Comparison of ENCODE assay signal across 16 cellular contexts in genomic region chr22:26492220-26492619, GRCh38. TPM values are rescaled to one million over a fixed set of nuclear protein-coding genes. Genes with fewer than 3 reads are reported as not detected.
DNase-seq lines count a peak whose midpoint lies in the region; ATAC-seq, FAIRE-seq and TF ChIP-seq lines count a peak whose summit lies in the region.
"Had no signal": no experiment of that assay in that cellular context is flagged by ENCODE, and none has a peak within 500 bp of the region (broad histone marks: within the 10 kb centered on the region; RNA-seq: fewer than 3 reads in every experiment).

No MANE protein-coding gene starts in this region.

- H3K4me3 ChIP-seq in breast epithelium (no peak overlapping the region), GM12878 (no peak overlapping the region)
- H3K4me3 ChIP-seq: BLaER1 treated with 17β-estradiol and CSF1 and Interleukin-3, amounts not matched to agents 10 nM and 100 nM had no signal

- intact Hi-C loops in MCF 10A (cut with micrococcal nuclease), result no loop called here
- intact Hi-C loops in breast epithelium (cut with DNase I; ENCODE audit: low total_unique reads), result no loop called here
- intact Hi-C loops in GM12878 (cut with micrococcal nuclease; ENCODE audit: unreplicated experiment), result no loop called here

- no peak overlapping the region for H3K4me2 ChIP-seq in GM12878 (ENCODE audit: control insufficient read depth, insufficient read depth)

- TF ChIP-seq CTCF in MCF 10A (IDR thresholded peaks at IDR 0.05; ENCODE audit: unreplicated experiment) (no peak), breast epithelium (IDR thresholded peaks at IDR 0.05) (no peak), GM12878 (IDR thresholded peaks at IDR 0.05 in 2 of 3, conservative IDR thresholded peaks at IDR 0.05 in 1 of 3; ENCODE audit: control insufficient read depth in 2 of 3, extremely low read depth in 1 of 3, insufficient read depth in 1 of 3, low read depth in 3 of 3, low read length in 3 of 3) (no peak)

- POLR2A ChIA-PET in MCF 10A (lab: Yijun Ruan, JAX) (interaction anchor here (1.2 to 4.8 kb wide), 3 partner anchors 9 to 93 kb away, joined by 4 to 61 read pairs (median 9); partner anchors contain the start of genes HPS4, SRRD and TFIP11), GM12878 (lab: Charles Lee) (no interaction called here)

- no peak for FAIRE-seq in GM12878 (lab: Jason Lieb, UNC)
- FAIRE-seq: GM12891, H1 had no signal

- no peak for TF ChIP-seq RAD21 in GM12878 (IDR thresholded peaks at IDR 0.05; ENCODE audit: insufficient read depth, low read depth, low read length)

- H3K4me1 ChIP-seq in breast epithelium (no peaks in the 10 kb centered on the region), GM12878 (ENCODE audit: control insufficient read depth, insufficient read depth, low read length) (no peaks in the 10 kb centered on the region)

- RAD21 ChIA-PET in GM12878 (lab: Charles Lee; ENCODE audit: unreplicated experiment), result no interaction called here

- H4K20me1 ChIP-seq in GM12878 (ENCODE audit: control insufficient read depth, insufficient read depth), result no peaks in the 10 kb centered on the region

- DNase-seq in MCF 10A (ENCODE audit: unreplicated experiment) (no peak), breast epithelium (ENCODE audit: low spot score in 2 of 2) (no peak), GM12878 (ENCODE audit: low read depth, low spot score) (no peak), inferior parietal cortex (ENCODE audit: extremely low spot score) (no peak), NCI-H187 treated with DMSO at 0.1 percent for 48 hours (lab: John Stamatoyannopoulos, UW) (no peak)
- DNase-seq: Calu3; CD8-positive, alpha-beta T cell; EL; NCI-H1105; NCI-H510A; NCI-H774 had no signal

- peaks cover 92% of the 10 kb centered on the region for H3K36me3 Mint-ChIP-seq in MCF 10A (ENCODE audit: insufficient read depth, unreplicated experiment)

- CTCF ChIA-PET in MCF 10A (lab: Yijun Ruan, JAX) (interaction anchor here (0.5 to 1.6 kb wide), 4 partner anchors 8 to 14 kb away, joined by 3 to 13 read pairs (median 4); partner anchors contain the start of genes HPS4 and SRRD), GM12878 (lab: Yijun Ruan, JAX) (interaction anchor here (1.4 to 1.7 kb wide), 2 partner anchors 11 to 173 kb away, joined by 4 to 5 read pairs; no protein-coding TSS in a partner anchor)

- no peak overlapping the region for H3K4me3 Mint-ChIP-seq in MCF 10A (ENCODE audit: unreplicated experiment)
- H3K4me3 Mint-ChIP-seq: CD8-positive, alpha-beta T cell had no signal

- no peak overlapping the region for H3K9ac ChIP-seq in GM12878 (ENCODE audit: control insufficient read depth, insufficient read depth, low read length)

- peaks cover 9% of the 10 kb centered on the region for H3K4me1 Mint-ChIP-seq in MCF 10A (ENCODE audit: insufficient read depth, unreplicated experiment)

- peaks cover 25% of the 10 kb centered on the region for H3K36me3 ChIP-seq in breast epithelium
- peaks cover 33 to 46% of the 10 kb centered on the region in 2 experiments for H3K36me3 ChIP-seq in GM12878 (ENCODE audit: control insufficient read depth in 2 of 2, insufficient read depth in 2 of 2, low read length in 1 of 2)

- H3K27ac ChIP-seq in breast epithelium (no peak overlapping the region), GM12878 (ENCODE audit: control insufficient read depth, insufficient read depth) (no peak overlapping the region)

- 91% methylated on average over 9 of the region's 9 CpGs for WGBS in GM12878 (ENCODE audit: insufficient coverage, insufficient replicate concordance, low lambda C conversion rate, missing lambda C conversion rate)

- BruUV-seq in MCF 10A (replicated peaks; lab: Mats Ljungman, UMichigan) (no TSS peak), GM12878 (replicated peaks; lab: Mats Ljungman, UMichigan) (TSS peak; percentile 16)

- in situ Hi-C loops in GM12878 (cut with MboI), result no loop called here

- H3K27me3 Mint-ChIP-seq in MCF 10A (ENCODE audit: insufficient read depth, unreplicated experiment), result no peaks in the 10 kb centered on the region

- H3K9me3 Mint-ChIP-seq in MCF 10A (ENCODE audit: unreplicated experiment), result no peaks in the 10 kb centered on the region
- H3K9me3 Mint-ChIP-seq: CD8-positive, alpha-beta T cell had no signal

- H3K79me2 ChIP-seq in GM12878 (ENCODE audit: control insufficient read depth, insufficient read depth, low read length), result no peaks in the 10 kb centered on the region

- TF ChIP-seq POLR2A in breast epithelium (IDR thresholded peaks at IDR 0.05) (no peak), GM12878 (IDR thresholded peaks at IDR 0.05; ENCODE audit: low read depth, low read length) (peak; percentile 49; the same call in 1 of the 2 replicates)

- H3K27ac Mint-ChIP-seq in MCF 10A (ENCODE audit: low read depth, unreplicated experiment), result peak overlapping the region; percentile 67
- H3K27ac Mint-ChIP-seq: CD8-positive, alpha-beta T cell had no signal

- ATAC-seq in GM12878 (no peak), esophagus mucosa (peak; percentile 66), GM18502 (IDR thresholded peaks at IDR 0.05; ENCODE audit: poor library complexity, unreplicated experiment) (no peak)
- ATAC-seq: CD8-positive, alpha-beta T cell had no signal

- H3K27me3 ChIP-seq in breast epithelium, result no peaks in the 10 kb centered on the region
- no peaks in the 10 kb centered on the region for H3K27me3 ChIP-seq in GM12878 (replicated peaks in 1 of 2; ENCODE audit: control insufficient read depth in 2 of 2, insufficient read depth in 2 of 2, low read length in 1 of 2)
- H3K27me3 ChIP-seq: BLaER1 treated with 17β-estradiol and CSF1 and Interleukin-3, amounts not matched to agents 10 nM and 100 nM had no signal

- no peak for TF ChIP-seq EP300 in GM12878 (IDR thresholded peaks at IDR 0.05; ENCODE audit: borderline replicate concordance in 1 of 2, control insufficient read depth in 1 of 2, low read depth in 2 of 2, low read length in 2 of 2)

- SMC1A ChIA-PET in GM12878 (lab: Charles Lee; ENCODE audit: uncharacterized antibody, unreplicated experiment), result interaction anchor here (1.6 kb wide), 1 partner anchor 10 kb away, joined by 9 read pairs; no protein-coding TSS in a partner anchor

- no peak overlapping the region for H2AFZ ChIP-seq in GM12878 (ENCODE audit: control insufficient read depth, low read depth, low read length)

- H3K9me3 ChIP-seq in breast epithelium (no peaks in the 10 kb centered on the region), GM12878 (replicated peaks; ENCODE audit: control insufficient read depth, insufficient read depth, low read length) (no peaks in the 10 kb centered on the region)
- H3K9me3 ChIP-seq: BLaER1 treated with 17β-estradiol and CSF1 and Interleukin-3, amounts not matched to agents 10 nM and 100 nM had no signal

RNA-seq across cellular contexts. Expression of gene SRRD, which starts 8.5 kb away (rescaled TPM):
- 22.4 and 27.9 TPM in 2 replicates for total RNA-seq in MCF 10A (2022)
- 10 to 100 TPM in 2 of 3 donors, 1 to 10 TPM in 1; 8.8 to 17.4 (median 15.0) TPM for total RNA-seq in breast epithelium
- 14.9 and 17.6 TPM in 2 replicates for total RNA-seq in GM12878 (2013; cell fraction: nucleolus; rRNA removed)
- 17.2 and 17.7 TPM in 2 replicates for total RNA-seq in GM12878 (2014; rRNA removed)
- total RNA-seq in GM12878 (2014; rRNA removed; fragmentation: Illumina TruSeq; extraction: Trizol), result 21.2 and 26.4 TPM in 2 replicates
- 27.5 and 32.9 TPM in 2 replicates for total RNA-seq in GM12878 (2021)
- polyA plus RNA-seq in GM12878 (2011; ENCODE audit: low read depth), result 9.4 TPM
- polyA plus RNA-seq in GM12878 (2011; rRNA removed), result 50.5 and 55.9 TPM in 2 replicates
- polyA plus RNA-seq in GM12878 (2011; cell fraction: cytosol; rRNA removed), result 20.4 and 32.3 TPM in 2 replicates
- 16.9 and 17.7 TPM in 2 replicates for polyA plus RNA-seq in GM12878 (2011; cell fraction: nucleus; rRNA removed)
- 9.4 and 18.9 TPM in 2 replicates for polyA plus RNA-seq in GM12878 (2012)
- 31.5 and 41.6 TPM in 2 replicates for polyA plus RNA-seq in GM12878 (2014; fragmentation: Illumina TruSeq; extraction: Trizol)
- polyA plus RNA-seq in GM12878 (2014; fragmentation: Nextera tagmentation; extraction: Ambion mirVana), result 10 to 100 TPM in 1 of 2 experiments, 1 to 10 TPM in 1; 4.1 to 15.4 TPM
- polyA plus RNA-seq in GM12878 (2014; rRNA removed), result 22.3 and 27.4 TPM in 2 replicates
- 10 to 100 TPM; 42.9 to 50.6 TPM for polyA plus RNA-seq in GM12878 (2016; fragmentation: Nextera tagmentation; extraction: Ambion mirVana)
- 30.7 and 36.9 TPM in 2 replicates for polyA minus RNA-seq in GM12878 (2011; rRNA and poly(A)+ RNA removed)
- polyA minus RNA-seq in GM12878 (2011; cell fraction: cytosol; rRNA and poly(A)+ RNA removed), result 7.6 and 9.1 TPM in 2 replicates
- polyA minus RNA-seq in GM12878 (2011; cell fraction: nucleus; rRNA and poly(A)+ RNA removed), result 4.8 and 7.7 TPM in 2 replicates
- 21.0 TPM for total RNA-seq in esophagus mucosa

RNA-seq across cellular contexts. Expression of gene HPS4, which starts 8.6 kb away (rescaled TPM):
- total RNA-seq in MCF 10A (2022), result 35.6 and 38.3 TPM in 2 replicates
- 10 to 100 TPM; 29.0 to 43.6 (median 35.4) TPM for total RNA-seq in breast epithelium
- 182 and 200 TPM in 2 replicates for total RNA-seq in GM12878 (2013; cell fraction: nucleolus; rRNA removed)
- total RNA-seq in GM12878 (2014; rRNA removed), result 36.7 and 38.5 TPM in 2 replicates
- total RNA-seq in GM12878 (2014; rRNA removed; fragmentation: Illumina TruSeq; extraction: Trizol), result 24.2 and 25.7 TPM in 2 replicates
- total RNA-seq in GM12878 (2021), result 34.2 and 35.2 TPM in 2 replicates
- polyA plus RNA-seq in GM12878 (2011; ENCODE audit: low read depth), result 19.5 TPM
- 36.5 and 52.5 TPM in 2 replicates for polyA plus RNA-seq in GM12878 (2011; rRNA removed)
- polyA plus RNA-seq in GM12878 (2011; cell fraction: cytosol; rRNA removed), result 35.8 and 37.7 TPM in 2 replicates
- polyA plus RNA-seq in GM12878 (2011; cell fraction: nucleus; rRNA removed), result 119 and 130 TPM in 2 replicates
- polyA plus RNA-seq in GM12878 (2012), result 26.4 and 30.0 TPM in 2 replicates
- polyA plus RNA-seq in GM12878 (2014; fragmentation: Illumina TruSeq; extraction: Trizol), result 27.3 and 31.1 TPM in 2 replicates
- polyA plus RNA-seq in GM12878 (2014; fragmentation: Nextera tagmentation; extraction: Ambion mirVana), result 10 to 100 TPM; 11.7 to 12.3 TPM
- 32.4 and 34.4 TPM in 2 replicates for polyA plus RNA-seq in GM12878 (2014; rRNA removed)
- polyA plus RNA-seq in GM12878 (2016; fragmentation: Nextera tagmentation; extraction: Ambion mirVana), result 10 to 100 TPM; 28.7 to 30.5 TPM
- 40.2 and 41.4 TPM in 2 replicates for polyA minus RNA-seq in GM12878 (2011; rRNA and poly(A)+ RNA removed)
- polyA minus RNA-seq in GM12878 (2011; cell fraction: cytosol; rRNA and poly(A)+ RNA removed), result 14.2 and 15.0 TPM in 2 replicates
- polyA minus RNA-seq in GM12878 (2011; cell fraction: nucleus; rRNA and poly(A)+ RNA removed), result 43.3 and 49.2 TPM in 2 replicates
- total RNA-seq in esophagus mucosa, result 26.2 TPM

RNA-seq across cellular contexts. Expression of gene TFIP11, which starts 20.1 kb away (rescaled TPM):
- total RNA-seq in MCF 10A (2022) (41.0 and 58.9 TPM in 2 replicates), breast epithelium (10 to 100 TPM; 27.5 to 34.5 (median 29.0) TPM), GM12878 (2014; rRNA removed) (31.7 and 34.6 TPM in 2 replicates), GM12878 (2014; rRNA removed; fragmentation: Illumina TruSeq; extraction: Trizol) (28.3 and 32.2 TPM in 2 replicates), GM12878 (2021) (35.6 and 42.2 TPM in 2 replicates), esophagus mucosa (23.2 TPM)
- 70.0 and 73.7 TPM in 2 replicates for total RNA-seq in GM12878 (2013; cell fraction: nucleolus; rRNA removed)
- polyA plus RNA-seq in GM12878 (2011; ENCODE audit: low read depth), result 17.4 TPM
- polyA plus RNA-seq in GM12878 (2011; rRNA removed) (36.5 and 43.3 TPM in 2 replicates), GM12878 (2014; fragmentation: Illumina TruSeq; extraction: Trizol) (27.3 and 29.4 TPM in 2 replicates), GM12878 (2014; fragmentation: Nextera tagmentation; extraction: Ambion mirVana) (10 to 100 TPM; 14.2 to 19.1 TPM), GM12878 (2014; rRNA removed) (23.1 and 31.6 TPM in 2 replicates), GM12878 (2016; fragmentation: Nextera tagmentation; extraction: Ambion mirVana) (10 to 100 TPM; 35.9 to 40.1 TPM)
- polyA plus RNA-seq in GM12878 (2011; cell fraction: cytosol; rRNA removed), result 38.1 and 44.3 TPM in 2 replicates
- 70.3 and 74.9 TPM in 2 replicates for polyA plus RNA-seq in GM12878 (2011; cell fraction: nucleus; rRNA removed)
- 23.4 and 24.1 TPM in 2 replicates for polyA plus RNA-seq in GM12878 (2012)
- polyA minus RNA-seq in GM12878 (2011; rRNA and poly(A)+ RNA removed), result 66.5 and 75.2 TPM in 2 replicates
- polyA minus RNA-seq in GM12878 (2011; cell fraction: cytosol; rRNA and poly(A)+ RNA removed), result 12.3 and 18.2 TPM in 2 replicates
- 46.3 and 59.1 TPM in 2 replicates for polyA minus RNA-seq in GM12878 (2011; cell fraction: nucleus; rRNA and poly(A)+ RNA removed)
